Comparison of ENCODE assay signal across 13 cellular contexts in genomic region chr17:39702901-39703893, GRCh38. TPM values are rescaled to one million over a fixed set of nuclear protein-coding genes. Genes with fewer than 3 reads are reported as not detected.
DNase-seq lines count a peak whose midpoint lies in the region; ATAC-seq and TF ChIP-seq lines count a peak whose summit lies in the region.
"Had no signal": no experiment of that assay in that cellular context is flagged by ENCODE, and none has a peak within 500 bp of the region (broad histone marks: within the 10 kb centered on the region; RNA-seq: fewer than 3 reads in every experiment).

No MANE protein-coding gene starts in this region.

- H3K79me2 ChIP-seq in trophoblast cell (ENCODE audit: control insufficient read depth, insufficient read depth, low read length, poor library complexity): peaks cover 5% of the 10 kb centered on the region

- H4K12ac ChIP-seq in trophoblast cell (ENCODE audit: low read depth, low read length): no peak overlapping the region

- H4K91ac ChIP-seq in trophoblast cell (ENCODE audit: low read depth, low read length): no peak overlapping the region

- peak; percentile 16 for DNase-seq in GM12864 (ENCODE audit: low read depth)
- peak; percentile 58 for DNase-seq in NCI-H2029 (lab: John Stamatoyannopoulos, UW)
- DNase-seq in fibroblast of the aortic adventitia (ENCODE audit: low read depth): peak; percentile 41
- peak; percentile 94 to 96 for DNase-seq in trophoblast cell
- DNase-seq in NCI-H82 treated with DMSO at 0.1 percent for 48 hours (lab: John Stamatoyannopoulos, UW; ENCODE audit: unreplicated experiment): no peak
- DNase-seq in activated CD4-positive, CD25-positive, alpha-beta regulatory T cell (lab: John Stamatoyannopoulos, UW): no peak
- DNase-seq in NCI-H1694 (lab: John Stamatoyannopoulos, UW): no peak
- DNase-seq: activated T-cell treated with anti-CD3 and anti-CD28 coated beads for 4 hours, NCI-H1048 had no signal

- H2BK12ac ChIP-seq in trophoblast cell (ENCODE audit: low read length): no peak overlapping the region

- H3K4me3 ChIP-seq in GM12864 (ENCODE audit: low read depth, low read length): no peak overlapping the region
- no peak overlapping the region for H3K4me3 ChIP-seq in fibroblast of the aortic adventitia (ENCODE audit: low read depth, low read length)
- no peak overlapping the region for H3K4me3 ChIP-seq in trophoblast cell (ENCODE audit: low read depth, low read length)
- H3K4me3 ChIP-seq: smooth muscle cell had no signal

- no peak for TF ChIP-seq CTCF in GM12864 (IDR thresholded peaks at IDR 0.05; ENCODE audit: low read depth, low read length, missing control alignments)
- no peak for TF ChIP-seq CTCF in fibroblast of the aortic adventitia (IDR thresholded peaks at IDR 0.05; ENCODE audit: insufficient read depth, low read length)

- H3K79me1 ChIP-seq in trophoblast cell (ENCODE audit: low read length): peaks cover 8% of the 10 kb centered on the region

- no peak overlapping the region for H3K18ac ChIP-seq in trophoblast cell (ENCODE audit: low read length)

- H3K36me3 ChIP-seq in trophoblast cell (ENCODE audit: control insufficient read depth in 1 of 2, insufficient read depth in 2 of 2, low read length in 2 of 2): peaks cover 10 to 11% of the 10 kb centered on the region in 2 experiments

- no peaks in the 10 kb centered on the region for H3K27me3 ChIP-seq in trophoblast cell (ENCODE audit: insufficient read depth, low read length)

- H3K14ac ChIP-seq in trophoblast cell (ENCODE audit: low read length): no peak overlapping the region

- no peak overlapping the region for H3K4me2 ChIP-seq in trophoblast cell (ENCODE audit: low read length)
- H3K4me2 ChIP-seq: smooth muscle cell had no signal

- no peak overlapping the region for H3K23ac ChIP-seq in trophoblast cell (ENCODE audit: low read length)

- whole genome bisulfite sequencing in trophoblast cell (ENCODE audit: extremely low coverage, insufficient coverage, insufficient read length): no CpG with 5 or more reads among the region's 12 CpGs

- no peak overlapping the region for H4K8ac ChIP-seq in trophoblast cell (ENCODE audit: low read depth, low read length)

- ATAC-seq in GM18498 (IDR thresholded peaks at IDR 0.05; ENCODE audit: unreplicated experiment): no peak

- H2BK120ac ChIP-seq in trophoblast cell (ENCODE audit: insufficient read depth, low read length, poor library complexity): no peak overlapping the region

- H3K27ac ChIP-seq in trophoblast cell (ENCODE audit: low read depth, low read length): no peak overlapping the region

- no peak overlapping the region for H2AK5ac ChIP-seq in trophoblast cell (ENCODE audit: low read length)

- no peak overlapping the region for H2AFZ ChIP-seq in trophoblast cell (ENCODE audit: insufficient read depth, low read length, poor library complexity)

- H3K4me1 ChIP-seq in trophoblast cell (ENCODE audit: control insufficient read depth in 1 of 2, insufficient read depth in 2 of 2, low read length in 2 of 2): peaks cover 7 to 21% of the 10 kb centered on the region in 2 experiments

- H3K9ac ChIP-seq in trophoblast cell (ENCODE audit: low read length): no peak overlapping the region

- H3K9me3 ChIP-seq in trophoblast cell (ENCODE audit: insufficient read depth, low read depth, low read length): peaks cover 3% of the 10 kb centered on the region

- H2BK5ac ChIP-seq in trophoblast cell (ENCODE audit: low read depth, low read length, poor library complexity): no peak overlapping the region

- H3K4ac ChIP-seq in trophoblast cell (ENCODE audit: low read depth, low read length): no peak overlapping the region

RNA-seq across cellular contexts. Expression of gene ERBB2, which starts 3.3 kb away (rescaled TPM):
- total RNA-seq in fibroblast of the aortic adventitia (ENCODE audit: low replicate concordance): 37.4 and 67.0 TPM in 2 replicates
- 30.7 and 30.9 TPM in 2 replicates for polyA plus RNA-seq in trophoblast cell (2013)

RNA-seq across cellular contexts. Expression of gene PGAP3, which starts 15.3 kb away (rescaled TPM):
- 9.7 and 11.1 TPM in 2 replicates for total RNA-seq in fibroblast of the aortic adventitia (ENCODE audit: low replicate concordance)
- polyA plus RNA-seq in trophoblast cell (2013): 3.7 and 4.3 TPM in 2 replicates

RNA-seq across cellular contexts. Expression of gene MIEN1, which starts 27.1 kb away (rescaled TPM):
- total RNA-seq in fibroblast of the aortic adventitia (ENCODE audit: low replicate concordance): 33.1 and 76.0 TPM in 2 replicates
- 44.1 and 45.7 TPM in 2 replicates for polyA plus RNA-seq in trophoblast cell (2013)

RNA-seq across cellular contexts. Expression of gene GRB7, which starts 34.5 kb away (rescaled TPM):
- 1.7 TPM in 1 of 2 replicates, not detected in the other for total RNA-seq in fibroblast of the aortic adventitia (ENCODE audit: low replicate concordance)
- polyA plus RNA-seq in trophoblast cell (2013): 28.4 and 29.4 TPM in 2 replicates
- total RNA-seq: chondrocyte had no signal

RNA-seq across cellular contexts. Expression of gene PNMT, which starts 34.9 kb away (rescaled TPM):
- not detected in 2 replicates for total RNA-seq in fibroblast of the aortic adventitia (ENCODE audit: low replicate concordance)
- 0.05 and 0.07 TPM in 2 replicates for polyA plus RNA-seq in trophoblast cell (2013)
- total RNA-seq: SK-MEL-5, smooth muscle cell had no signal

Comparison
In these comparisons a context has a peak if more than half of its experiments do, and no peak if none do; other contexts are left out.
1. DNase-seq: peak in GM12864 (single experiment), NCI-H2029 (single experiment), fibroblast of the aortic adventitia (single experiment) and trophoblast cell (2 of 2); none in NCI-H82 treated with DMSO at 0.1 percent for 48 hours (single experiment), activated CD4-positive, CD25-positive, alpha-beta regulatory T cell (0 of 4) and NCI-H1694 (single experiment).